Comparison of ENCODE assay signal across 8 cellular contexts in the genomic region with DNA sequence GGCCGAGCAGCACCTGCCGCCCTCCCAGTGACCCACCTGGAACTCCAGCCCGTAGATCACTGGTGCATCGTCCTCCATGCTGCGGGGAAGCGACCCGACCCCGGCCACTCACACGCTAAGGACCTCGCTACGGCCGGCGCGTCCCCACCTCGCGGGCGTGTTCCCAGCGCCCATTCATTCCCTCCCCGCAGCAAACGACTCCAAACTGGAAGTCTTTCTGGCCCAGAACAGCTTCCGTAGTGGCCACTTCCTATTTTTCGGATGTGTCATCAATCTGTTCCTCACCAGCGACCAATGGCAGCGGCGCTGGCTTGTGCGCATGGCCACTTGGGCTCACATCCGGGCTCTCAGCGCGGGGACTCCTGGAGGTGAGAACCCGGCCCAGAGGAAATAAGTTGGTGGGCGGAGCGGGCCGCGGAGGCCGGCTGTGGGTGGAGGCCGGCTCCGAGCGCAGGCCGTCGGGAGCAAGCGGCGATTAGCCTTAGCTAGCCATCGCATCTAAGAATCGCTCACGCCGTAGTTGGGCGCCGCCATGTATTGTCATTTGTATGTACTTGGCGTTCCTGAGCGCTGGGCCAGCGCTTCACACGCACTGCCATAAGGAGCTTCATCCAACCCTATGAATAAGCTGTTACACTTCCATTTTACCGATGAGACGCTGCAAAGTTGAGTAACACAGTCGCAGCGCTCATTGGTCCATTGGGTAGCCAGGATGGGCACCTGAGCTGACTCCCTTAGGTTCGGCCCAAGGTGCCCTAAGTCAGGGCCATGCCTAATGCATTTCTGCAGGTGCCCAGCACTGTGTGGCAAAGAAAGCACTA. TPM values are rescaled to one million over a fixed set of nuclear protein-coding genes. Genes with fewer than 3 reads are reported as not detected.
A peak's percentile ranks its signal among the peaks of the same experiment; 100 is the strongest.
DNase-seq lines count a peak whose midpoint lies in the region; ATAC-seq and TF ChIP-seq lines count a peak whose summit lies in the region.

A gene (minus strand): TSS at position 207 of the 821 bp plus-strand sequence. CDS start 129 bp downstream, at position 78.

- DNase-seq in NCI-H187 treated with DMSO at 0.1 percent for 48 hours (lab: John Stamatoyannopoulos, UW), result peak; percentile 90
- DNase-seq in anterior cingulate cortex (lab: John Stamatoyannopoulos, UW), result peak; percentile 81 to 99 (median 96)
- DNase-seq in right atrium auricular region (ENCODE audit: low spot score), result peak; percentile 99
- peak; percentile 95 for DNase-seq in pulmonary artery endothelial cell (ENCODE audit: low read depth, low spot score)
- peak; percentile 96 to 97 for DNase-seq in uterus

- H3K27ac ChIP-seq in right atrium auricular region, result peak within 1 kb of the TSS; percentile 90 to 95
- H3K27ac ChIP-seq in uterus, result peak within 1 kb of the TSS; percentile 87 to 88

- intact Hi-C loops in T-helper 2 cell treated with Interferon-gamma antibody and Interleukin-4, amounts not matched to agents 100 ng/mL and 5 ng/mL, for 36 hours (cut with micrococcal nuclease), result loop anchor here (1.0 to 5.0 kb wide), 6 partner anchors 141 to 1321 kb away; a partner anchor contains a TSS
- intact Hi-C loops in uterus (cut with DNase I; ENCODE audit: low total_unique reads), result no loop called here

- H3K9me3 ChIP-seq in right atrium auricular region (no peaks in the 10 kb centered on the region), uterus (no peaks in the 10 kb centered on the region)

- H3K36me3 ChIP-seq in right atrium auricular region (no peaks in the 10 kb centered on the region), uterus (no peaks in the 10 kb centered on the region)

- TF ChIP-seq POLR2A in uterus (IDR thresholded peaks at IDR 0.05), result peak; percentile 51 to 67

- H3K4me3 ChIP-seq in right atrium auricular region, result peak within 1 kb of the TSS; percentile 69 to 83
- H3K4me3 ChIP-seq in uterus, result peak within 1 kb of the TSS; percentile 72 to 75

- peak; percentile 77 for ATAC-seq in GM18499 (IDR thresholded peaks at IDR 0.05; ENCODE audit: insufficient read depth, unreplicated experiment)
- ATAC-seq in HG02943 (IDR thresholded peaks at IDR 0.05; ENCODE audit: low read depth, unreplicated experiment), result peak; percentile 77

- H3K27me3 ChIP-seq in right atrium auricular region, result no peaks in the 10 kb centered on the region
- no peaks in the 10 kb centered on the region for H3K27me3 ChIP-seq in uterus

- TF ChIP-seq CTCF in right atrium auricular region (IDR thresholded peaks at IDR 0.05) (no peak), uterus (IDR thresholded peaks at IDR 0.05) (peak; percentile 17 to 34 (median 28))

- peaks cover 0 to 34% of the 10 kb centered on the region in 2 donors for H3K4me1 ChIP-seq in right atrium auricular region
- peaks cover 4 to 10% of the 10 kb centered on the region in 2 donors for H3K4me1 ChIP-seq in uterus

RNA-seq across cellular contexts. Expression of the gene that starts here (rescaled TPM):
- 43.0 and 45.8 TPM in 2 replicates for total RNA-seq in T-helper 2 cell treated with Interferon-gamma antibody and Interleukin-4, amounts not matched to agents 100 ng/mL and 5 ng/mL, for 36 hours
- 10 to 100 TPM; 13.2 to 13.6 TPM for total RNA-seq in right atrium auricular region
- total RNA-seq in pulmonary artery endothelial cell, result 42.2 and 44.8 TPM in 2 replicates
- total RNA-seq in uterus, result 10 to 100 TPM in 3 of 4 donors, under 1 TPM in 1; 0.59 to 28.9 (median 20.4) TPM

Comparison
In these comparisons a context has a peak if more than half of its experiments do, and no peak if none do; other contexts are left out.
1. Peak in every context shown above with its lines: DNase-seq, ATAC-seq, H3K4me3 ChIP-seq and H3K27ac ChIP-seq.
2. CTCF ChIP-seq: peak in uterus (4 of 4); none in right atrium auricular region (0 of 2).